In the genomic region with DNA sequence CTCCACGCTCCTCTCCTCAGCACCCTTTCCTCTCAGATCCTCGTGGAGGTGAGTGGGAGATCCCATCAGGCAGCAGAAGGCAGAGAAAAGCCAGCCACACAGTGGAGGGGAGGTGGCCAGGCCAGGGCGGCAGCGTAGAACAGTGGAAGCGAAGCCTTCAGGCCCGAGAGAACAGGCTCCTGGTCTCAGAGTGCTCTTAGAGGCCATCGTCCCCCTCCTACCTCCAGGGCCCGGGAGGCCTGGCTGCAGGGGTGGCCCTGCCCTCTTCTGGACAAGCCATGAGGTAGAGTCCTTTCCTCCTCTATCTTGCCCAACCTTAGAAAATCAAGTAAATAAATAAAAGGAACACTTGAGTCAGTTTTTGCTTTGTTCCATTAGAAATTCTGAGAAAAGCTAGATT, we compare ENCODE assay signal across 19 cellular contexts.
DNase-seq lines count a peak whose midpoint lies in the region; ATAC-seq and TF ChIP-seq lines count a peak whose summit lies in the region.
"Had no signal": no experiment of that assay in that cellular context is flagged by ENCODE, and none has a peak within 500 bp of the region (broad histone marks: within the 10 kb centered on the region; RNA-seq: fewer than 3 reads in every experiment).

No MANE protein-coding gene starts in this region.

- no peak overlapping the region for H2AK5ac ChIP-seq in mesendoderm (ENCODE audit: low read length)

- H3K27ac ChIP-seq in mesendoderm (ENCODE audit: low read depth, low read length), result no peak overlapping the region
- H3K27ac ChIP-seq in gastrocnemius medialis, result no peak overlapping the region
- H3K27ac ChIP-seq: GM23248, SJCRH30, suprapubic skin had no signal

- H3K79me1 ChIP-seq in mesendoderm (ENCODE audit: low read length), result no peaks in the 10 kb centered on the region

- no peaks in the 10 kb centered on the region for H3K36me3 Mint-ChIP-seq in Caco-2 (ENCODE audit: insufficient read depth, unreplicated experiment)
- no peaks in the 10 kb centered on the region for H3K36me3 Mint-ChIP-seq in naive thymus-derived CD8-positive, alpha-beta T cell
- H3K36me3 Mint-ChIP-seq: CD14-positive monocyte, mesothelial cell of epicardium had no signal

- H3K27me3 Mint-ChIP-seq in Caco-2 (ENCODE audit: insufficient read depth, unreplicated experiment), result no peaks in the 10 kb centered on the region
- H3K27me3 Mint-ChIP-seq in naive thymus-derived CD8-positive, alpha-beta T cell, result peaks cover 0 to 3% (median 0%) of the 10 kb centered on the region in 5 donors

- TF ChIP-seq CTCF in Caco-2 (IDR thresholded peaks at IDR 0.05; ENCODE audit: insufficient read depth in 1 of 2, low read depth in 1 of 2, low read length in 1 of 2, severe bottlenecking in 1 of 2, unreplicated experiment in 1 of 2) (peak in 1 of 2 experiments; percentile 28), gastrocnemius medialis (IDR thresholded peaks at IDR 0.05 in 4 of 5, conservative IDR thresholded peaks at IDR 0.05 in 1 of 5) (no peak)

- no peak overlapping the region for H2BK120ac ChIP-seq in mesendoderm (ENCODE audit: low read depth, low read length)

- DNase-seq in Caco-2 (peak; percentile 41 to 42), RPMI7951 (ENCODE audit: low read depth) (peak; percentile 35), cardiac septum (ENCODE audit: low spot score) (peak; percentile 72), mesendoderm (peak; percentile 72), gastrocnemius medialis (no peak)
- no peak for DNase-seq in activated CD4-positive, CD25-positive, alpha-beta regulatory T cell treated with anti-CD3 and anti-CD28 coated beads, Interleukin-2, amount 50 U/mL, for 72 hours
- DNase-seq in naive thymus-derived CD8-positive, alpha-beta T cell, result no peak
- DNase-seq: ACHN; central memory CD4-positive, alpha-beta T cell; effector CD4-positive, alpha-beta T cell; GM23248; NCI-H1417 treated with DMSO at 0.1 percent for 48 hours; NCI-H2171; NCI-H526 treated with DMSO at 0.1 percent for 48 hours had no signal

- peaks cover 23% of the 10 kb centered on the region for H3K4me1 ChIP-seq in Caco-2
- H3K4me1 ChIP-seq in mesendoderm (ENCODE audit: control insufficient read depth, low read depth, low read length), result no peaks in the 10 kb centered on the region
- H3K4me1 ChIP-seq in gastrocnemius medialis, result no peaks in the 10 kb centered on the region
- H3K4me1 ChIP-seq: SJCRH30 had no signal

- H3K9me3 ChIP-seq in Caco-2 (no peaks in the 10 kb centered on the region), gastrocnemius medialis (no peaks in the 10 kb centered on the region)
- H3K9me3 ChIP-seq: SJCRH30, suprapubic skin had no signal

- peak overlapping the region; percentile 6 for H3K27ac Mint-ChIP-seq in Caco-2 (ENCODE audit: unreplicated experiment)
- H3K27ac Mint-ChIP-seq in naive thymus-derived CD8-positive, alpha-beta T cell, result no peak overlapping the region
- H3K27ac Mint-ChIP-seq: mesothelial cell of epicardium had no signal

- no peak overlapping the region for H3K23ac ChIP-seq in mesendoderm (ENCODE audit: low read length)

- no TSS peak for BruUV-seq in Caco-2 (replicated peaks; lab: Mats Ljungman, UMichigan)

- ATAC-seq in gastrocnemius medialis (no peak), HG03135 (IDR thresholded peaks at IDR 0.05; ENCODE audit: unreplicated experiment) (no peak)
- ATAC-seq in naive thymus-derived CD8-positive, alpha-beta T cell, result no peak

- H3K9ac ChIP-seq in mesendoderm (ENCODE audit: low read length), result peak overlapping the region; percentile 9
- H3K9ac ChIP-seq: GM23248 had no signal

- no peak overlapping the region for H2BK15ac ChIP-seq in mesendoderm (replicated peaks; ENCODE audit: low read depth)

- CTCF ChIA-PET in Caco-2 (lab: Charles Lee), result no interaction called here

- H3K4me1 Mint-ChIP-seq in Caco-2 (ENCODE audit: low read depth, unreplicated experiment), result peaks cover 16% of the 10 kb centered on the region
- no peaks in the 10 kb centered on the region for H3K4me1 Mint-ChIP-seq in naive thymus-derived CD8-positive, alpha-beta T cell

- no peak overlapping the region for H4K5ac ChIP-seq in mesendoderm (ENCODE audit: low read length)

- peak overlapping the region; percentile 71 for H3K56ac ChIP-seq in mesendoderm (ENCODE audit: low read length)

- H4K8ac ChIP-seq in mesendoderm (ENCODE audit: low read depth, low read length), result no peak overlapping the region

- H3K79me2 ChIP-seq in mesendoderm (ENCODE audit: control insufficient read depth, insufficient read depth, low read length), result no peaks in the 10 kb centered on the region

- intact Hi-C loops in Caco-2 (cut with micrococcal nuclease; ENCODE audit: unreplicated experiment) (no loop called here), cardiac septum (cut with DNase I) (no loop called here), gastrocnemius medialis (cut with DNase I; ENCODE audit: low total_unique reads) (no loop called here)

- H3K4me3 ChIP-seq in Caco-2 (ENCODE audit: low read depth, low read length), result no peak overlapping the region
- no peak overlapping the region for H3K4me3 ChIP-seq in mesendoderm (ENCODE audit: low read length)
- H3K4me3 ChIP-seq in gastrocnemius medialis, result no peak overlapping the region
- H3K4me3 ChIP-seq: GM23248, SJCRH30, suprapubic skin had no signal

- WGBS in mesendoderm (ENCODE audit: extremely low coverage, insufficient coverage, low lambda C conversion rate), result no CpG with 5 or more reads among the region's 8 CpGs

- H3K4me3 Mint-ChIP-seq in Caco-2 (ENCODE audit: unreplicated experiment), result no peak overlapping the region
- no peak overlapping the region for H3K4me3 Mint-ChIP-seq in naive thymus-derived CD8-positive, alpha-beta T cell
- H3K4me3 Mint-ChIP-seq: CD14-positive monocyte, mesothelial cell of epicardium had no signal

- H3K36me3 ChIP-seq in Caco-2 (ENCODE audit: control insufficient read depth, insufficient read depth, low read length) (no peaks in the 10 kb centered on the region), mesendoderm (ENCODE audit: control insufficient read depth, insufficient read depth, low read length) (no peaks in the 10 kb centered on the region), gastrocnemius medialis (no peaks in the 10 kb centered on the region)
- H3K36me3 ChIP-seq: SJCRH30, suprapubic skin had no signal

- H3K27me3 ChIP-seq in Caco-2 (replicated peaks; ENCODE audit: control insufficient read depth, insufficient read depth, low read length), result no peaks in the 10 kb centered on the region
- H3K27me3 ChIP-seq in mesendoderm (ENCODE audit: insufficient read depth, low read length, poor library complexity), result no peaks in the 10 kb centered on the region
- no peaks in the 10 kb centered on the region for H3K27me3 ChIP-seq in gastrocnemius medialis
- H3K27me3 ChIP-seq: SJCRH30, suprapubic skin had no signal

- no peak overlapping the region for H3K18ac ChIP-seq in mesendoderm (ENCODE audit: low read length)

- H2BK5ac ChIP-seq in mesendoderm (ENCODE audit: low read length), result peak overlapping the region; percentile 3

- in situ Hi-C loops in gastrocnemius medialis (cut with MboI; ENCODE audit: low sequenced_read_pairs in 4 of 4), result no loop called here

- no peak overlapping the region for H3K4me2 ChIP-seq in mesendoderm (ENCODE audit: low read length)

- no peaks in the 10 kb centered on the region for H3K9me3 Mint-ChIP-seq in Caco-2 (ENCODE audit: unreplicated experiment)
- no peaks in the 10 kb centered on the region for H3K9me3 Mint-ChIP-seq in naive thymus-derived CD8-positive, alpha-beta T cell
- H3K9me3 Mint-ChIP-seq: mesothelial cell of epicardium had no signal

- POLR2A ChIA-PET in Caco-2 (lab: Charles Lee), result no interaction called here
- POLR2A ChIA-PET in naive thymus-derived CD8-positive, alpha-beta T cell (lab: Charles Lee), result no interaction called here

- no peak for TF ChIP-seq POLR2A in gastrocnemius medialis (IDR thresholded peaks at IDR 0.05)

- no peak overlapping the region for H3K4ac ChIP-seq in mesendoderm (ENCODE audit: low read depth, low read length)

Comparison
In these comparisons a context has a peak if more than half of its experiments do, and no peak if none do; other contexts are left out.
1. DNase-seq: peak in Caco-2 (2 of 2), RPMI7951 (single experiment), cardiac septum (single experiment) and mesendoderm (single experiment); none in activated CD4-positive, CD25-positive, alpha-beta regulatory T cell treated with anti-CD3 and anti-CD28 coated beads, Interleukin-2, amount 50 U/mL, for 72 hours (single experiment), gastrocnemius medialis (0 of 2) and naive thymus-derived CD8-positive, alpha-beta T cell (0 of 10).